ENCODE assay signal across 8 cellular contexts in genomic region chr17:2400474-2400866, GRCh38. TPM values are rescaled to one million over a fixed set of nuclear protein-coding genes. Genes with fewer than 3 reads are reported as not detected.
A peak's percentile ranks its signal among the peaks of the same experiment; 100 is the strongest.
DNase-seq lines count a peak whose midpoint lies in the region; ATAC-seq, FAIRE-seq and TF ChIP-seq lines count a peak whose summit lies in the region.

No MANE protein-coding gene starts in this region.

- H3K9me3 ChIP-seq in HEK293 (ENCODE audit: control insufficient read depth, insufficient read depth, low read depth, low read length) (no peaks in the 10 kb centered on the region), iPS-18a (ENCODE audit: control insufficient read depth, low read depth, low read length) (no peaks in the 10 kb centered on the region), small intestine (ENCODE audit: control insufficient read depth, low read depth) (no peaks in the 10 kb centered on the region)

- TF ChIP-seq CTCF in AG09309 (IDR thresholded peaks at IDR 0.05; ENCODE audit: control insufficient read depth, insufficient read depth, low read depth, low read length, missing control alignments), result no peak
- TF ChIP-seq CTCF in HEK293 (tag by site-specific recombination; IDR thresholded peaks at IDR 0.05), result no peak

- 0 to 1% (median 1%) methylated on average over 43 of the region's 43 CpGs for WGBS in small intestine, 3 donors

- H3K4me3 ChIP-seq in AG09309 (ENCODE audit: control insufficient read depth, low read depth, low read length), result peak overlapping the region; percentile 96
- peak overlapping the region; percentile 75 for H3K4me3 ChIP-seq in HEK293 (ENCODE audit: low read depth, low read length)
- peak overlapping the region; percentile 87 for H3K4me3 ChIP-seq in iPS-18a (ENCODE audit: low read length)
- H3K4me3 ChIP-seq in small intestine (ENCODE audit: low read depth in 1 of 2, low read length in 2 of 2), result peak overlapping the region; percentile 81 to 87

- POLR2A ChIA-PET in HEK293 (lab: Yijun Ruan, JAX), result interaction anchor here (1.6 to 3.6 kb wide), 4 partner anchors 12 to 97 kb away, joined by 7 to 25 read pairs (median 8); partner anchors contain the start of genes SMG6 and SRR

- no peak for ATAC-seq in GM21737 (IDR thresholded peaks at IDR 0.05; ENCODE audit: unreplicated experiment)

- H3K27ac ChIP-seq in HEK293 (ENCODE audit: extremely low read depth, low read depth, low read length) (peak overlapping the region; percentile 77), angular gyrus (ENCODE audit: low read depth, low read length) (peak overlapping the region; percentile 97), iPS-18a (ENCODE audit: low read length) (peak overlapping the region; percentile 68), small intestine (ENCODE audit: low read depth in 1 of 2, low read length in 1 of 2) (peak overlapping the region; percentile 96 to 100)

- CTCF ChIA-PET in HEK293 (lab: Yijun Ruan, JAX), result interaction anchor here (11.4 kb wide), 1 partner anchor 18 kb away, joined by 116 read pairs; no protein-coding TSS in a partner anchor

- peak overlapping the region; percentile 98 for H3K9ac ChIP-seq in iPS-18a (ENCODE audit: low read length)

- peaks cover 31% of the 10 kb centered on the region for H3K4me1 ChIP-seq in HEK293 (ENCODE audit: control insufficient read depth, insufficient read depth, low read length)
- peaks cover 26% of the 10 kb centered on the region for H3K4me1 ChIP-seq in iPS-18a (ENCODE audit: control insufficient read depth, low read depth, low read length)
- peaks cover 12 to 25% of the 10 kb centered on the region in 2 donors for H3K4me1 ChIP-seq in small intestine (ENCODE audit: control insufficient read depth in 2 of 2, insufficient read depth in 1 of 2, low read depth in 1 of 2, low read length in 1 of 2)

- H3K36me3 ChIP-seq in HEK293 (ENCODE audit: control insufficient read depth in 2 of 2, insufficient read depth in 1 of 2, low read length in 2 of 2), result no peaks in the 10 kb centered on the region
- H3K36me3 ChIP-seq in iPS-18a (ENCODE audit: control insufficient read depth, low read depth, low read length), result no peaks in the 10 kb centered on the region
- H3K36me3 ChIP-seq in small intestine (ENCODE audit: control insufficient read depth in 2 of 2, insufficient read depth in 2 of 2, low read length in 2 of 2), result no peaks in the 10 kb centered on the region

- no peak for FAIRE-seq in small intestine (lab: Jason Lieb, UNC)

- no peak for DNase-seq in AG09309 (ENCODE audit: low read depth)
- peak; percentile 43 for DNase-seq in T follicular helper cell (ENCODE audit: low read depth)
- DNase-seq in small intestine, result peak; percentile 55
- no peak for DNase-seq in superior temporal gyrus (ENCODE audit: extremely low spot score)

- H3K27me3 ChIP-seq in iPS-18a (ENCODE audit: control insufficient read depth, insufficient read depth, low read length) (no peaks in the 10 kb centered on the region), small intestine (ENCODE audit: control insufficient read depth in 2 of 2, insufficient read depth in 2 of 2, low read length in 2 of 2) (no peaks in the 10 kb centered on the region)

TF ChIP-seq in HEK293, 187 proteins besides CTCF, POLR2A, EP300 and RAD21:
- peak; percentile 30; the same call in 1 of the 2 replicates for TF ChIP-seq ZBTB11 (tag by site-specific recombination; conservative IDR thresholded peaks at IDR 0.05; ENCODE audit: low read depth)
- TF ChIP-seq ZSCAN30 (tag by site-specific recombination; IDR thresholded peaks at IDR 0.05), result peak; percentile 59; the same call in 1 of the 2 replicates
- TF ChIP-seq ZNF596 (tag by site-specific recombination; IDR thresholded peaks at IDR 0.05), result 0 out of 2 replicates have a peak, but pooled peaks have one; percentile 4
- TF ChIP-seq ZBTB20 (tag by site-specific recombination; IDR thresholded peaks at IDR 0.05), result 0 out of 2 replicates have a peak, but pooled peaks have one; percentile 41
- TF ChIP-seq MZF1 (tag by site-specific recombination; IDR thresholded peaks at IDR 0.05; ENCODE audit: borderline replicate concordance), result no peak
- TF ChIP-seq ZNF169 (tag by site-specific recombination; IDR thresholded peaks at IDR 0.05), result no peak

RNA-seq across cellular contexts. Expression of gene MNT, which starts 0.4 kb away (rescaled TPM):
- 10 to 100 TPM in 1 of 3 donors, 1 to 10 TPM in 2; 4.2 to 11.6 (median 4.6) TPM for polyA plus RNA-seq in small intestine

Comparison
In these comparisons a context has a peak if more than half of its experiments do, and no peak if none do; other contexts are left out.
1. DNase-seq: peak in T follicular helper cell (single experiment) and small intestine (single experiment); none in AG09309 (single experiment) and superior temporal gyrus (single experiment).
2. Peak in every context shown above with its lines, with median percentiles within 50 percentile points of each other: H3K4me3 ChIP-seq and H3K27ac ChIP-seq.